Comparison of ENCODE assay signal across 8 cellular contexts in the genomic region with DNA sequence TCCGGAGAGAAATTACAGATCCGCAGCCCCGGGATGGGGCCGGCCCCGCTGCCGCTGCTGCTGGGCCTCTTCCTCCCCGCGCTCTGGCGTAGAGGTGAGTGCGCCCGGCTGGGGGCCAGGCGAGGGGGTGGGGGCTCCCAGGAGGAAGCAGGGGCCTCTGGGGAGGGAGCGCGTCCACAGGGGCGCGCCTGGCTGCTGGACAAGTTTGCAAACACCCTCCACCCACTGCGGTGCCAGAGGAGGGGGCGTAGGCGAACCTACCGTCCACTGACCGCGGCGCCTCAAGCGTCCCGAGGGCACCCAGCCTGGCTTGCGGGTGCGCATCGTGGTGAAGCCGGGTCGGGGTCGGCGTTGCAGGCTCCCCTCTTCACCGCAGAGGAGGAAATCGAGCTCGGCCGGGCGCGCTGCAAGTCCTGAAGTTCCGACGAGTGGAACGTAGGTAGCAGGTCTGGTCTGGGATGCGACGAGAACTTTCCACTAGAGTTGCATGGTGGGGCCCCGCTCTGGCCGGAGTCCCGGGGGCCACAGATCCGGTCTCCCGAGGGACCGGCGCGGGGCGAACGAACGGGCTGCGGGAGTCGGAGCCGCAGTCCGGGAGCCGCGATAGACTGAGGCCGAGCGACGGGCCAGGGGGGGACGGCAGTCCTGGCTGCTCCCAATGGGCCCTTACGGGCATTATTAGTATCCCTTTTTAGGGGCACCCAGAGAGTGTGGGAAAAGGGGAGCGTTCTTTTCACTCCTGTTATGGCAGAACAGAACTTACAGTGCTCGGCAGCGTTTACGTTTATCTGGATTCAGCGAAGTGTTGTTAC.
A peak's percentile ranks its signal among the peaks of the same experiment; 100 is the strongest.
DNase-seq lines count a peak whose midpoint lies in the region; ATAC-seq and TF ChIP-seq lines count a peak whose summit lies in the region.

No MANE protein-coding gene starts in this region.

- peak overlapping the region; percentile 99 for H2AFZ ChIP-seq in parathyroid adenoma

- H3K4me2 ChIP-seq in parathyroid adenoma (ENCODE audit: low read length), result peak overlapping the region; percentile 95

- H3K4me3 ChIP-seq in foreskin fibroblast (ENCODE audit: low read depth in 1 of 2, low read length in 2 of 2) (peak overlapping the region; percentile 49), parathyroid adenoma (ENCODE audit: low read depth, low read length) (peak overlapping the region; percentile 86)

- peak overlapping the region; percentile 58 for H3K27ac ChIP-seq in parathyroid adenoma

- H3K36me3 ChIP-seq in parathyroid adenoma (ENCODE audit: control insufficient read depth, insufficient read depth, low read length), result no peaks in the 10 kb centered on the region

- no peaks in the 10 kb centered on the region for H3K27me3 ChIP-seq in parathyroid adenoma (ENCODE audit: control insufficient read depth, insufficient read depth, low read length)

- DNase-seq in D341Med (ENCODE audit: low spot score) (peak; percentile 48), foreskin fibroblast (peak in 1 of 2 donors; percentile 35), NCI-H345 (lab: John Stamatoyannopoulos, UW) (no peak), GF-D8 (lab: John Stamatoyannopoulos, UW) (no peak)
- peak; percentile 48 to 54 for DNase-seq in activated T-cell treated with anti-CD3 and anti-CD28 coated beads, Interleukin-2, amount 50 U/mL, for 48 hours
- no peak for DNase-seq in stimulated activated naive CD4-positive, alpha-beta T cell treated with Interleukin-2 at 50 U/mL for 16 hours (lab: John Stamatoyannopoulos, UW)

- peak overlapping the region; percentile 96 for H3K9ac ChIP-seq in parathyroid adenoma

- no peak for TF ChIP-seq CTCF in foreskin fibroblast (IDR thresholded peaks at IDR 0.05; ENCODE audit: low read depth, low read length)
- no peak for TF ChIP-seq CTCF in parathyroid adenoma (IDR thresholded peaks at IDR 0.05)

- H3K9me3 ChIP-seq in parathyroid adenoma (ENCODE audit: control insufficient read depth, low read length), result no peaks in the 10 kb centered on the region

- peaks cover 8% of the 10 kb centered on the region for H3K4me1 ChIP-seq in parathyroid adenoma

- peaks cover 3% of the 10 kb centered on the region for H3K79me2 ChIP-seq in parathyroid adenoma

- peak; percentile 8 for ATAC-seq in HG02981 (IDR thresholded peaks at IDR 0.05; ENCODE audit: unreplicated experiment)

Comparison
In these comparisons a context has a peak if more than half of its experiments do, and no peak if none do; other contexts are left out.
1. DNase-seq: peak in D341Med (single experiment) and activated T-cell treated with anti-CD3 and anti-CD28 coated beads, Interleukin-2, amount 50 U/mL, for 48 hours (2 of 2); none in stimulated activated naive CD4-positive, alpha-beta T cell treated with Interleukin-2 at 50 U/mL for 16 hours (single experiment), NCI-H345 (single experiment) and GF-D8 (single experiment).